In the genomic region with DNA sequence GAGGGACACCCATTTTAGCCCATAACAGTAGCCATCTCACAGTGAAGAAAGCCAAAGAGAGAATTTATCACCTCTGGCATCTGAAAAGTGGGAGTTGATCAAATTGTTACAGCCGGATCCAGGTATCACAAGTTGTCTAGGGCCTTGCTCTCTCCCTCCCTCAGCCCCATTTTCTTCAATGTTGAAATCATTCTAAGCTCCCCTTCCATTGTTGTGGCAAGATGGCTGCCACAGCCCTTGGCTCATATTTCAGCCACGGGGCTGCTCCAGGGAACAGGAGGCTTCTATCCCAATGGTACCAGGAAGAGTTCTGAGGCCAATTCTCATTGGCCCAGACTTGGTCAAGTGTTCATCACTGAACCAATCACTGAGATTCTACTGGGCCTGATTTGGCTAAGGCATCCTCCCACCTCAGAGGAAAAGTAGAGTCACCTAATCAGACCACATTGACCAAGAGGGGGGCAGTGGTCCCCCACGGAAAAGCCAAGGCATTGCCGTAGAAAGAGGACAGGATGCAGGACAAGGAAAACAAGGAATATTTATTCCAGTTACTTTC, we compare ENCODE assay signal across 22 cellular contexts.
"Had no signal": no experiment of that assay in that cellular context is flagged by ENCODE, and none has a peak within 500 bp of the region (broad histone marks: within the 10 kb centered on the region; RNA-seq: fewer than 3 reads in every experiment).

No MANE protein-coding gene starts in this region.

- H3K4me3 ChIP-seq: breast epithelium, gastroesophageal sphincter, heart left ventricle, smooth muscle cell, suprapubic skin had no signal

- H3K27me3 Mint-ChIP-seq: activated CD4-positive, alpha-beta T cell treated with anti-CD3 and anti-CD28 coated beads, Interleukin-2, amount 10 ng/mL, durations not matched to agents 7 days and 5 days; stimulated activated naive CD8-positive, alpha-beta T cell treated with anti-CD3 and anti-CD28 coated beads, Interleukin-15, amount 100 ng/mL, for 72 hours had no signal

- DNase-seq: activated CD4-positive, alpha-beta T cell treated with anti-CD3 and anti-CD28 coated beads, Interleukin-2, amount 10 ng/mL, durations not matched to agents 7 days and 5 days; activated CD8-positive, alpha-beta memory T cell treated with anti-CD3 and anti-CD28 coated beads, Interleukin-2, amount 50 U/mL, for 4 hours; activated CD8-positive, alpha-beta T cell treated with anti-CD3 and anti-CD28 coated beads, Interleukin-2, amount 10 ng/mL, durations not matched to agents 7 days and 5 days; activated effector memory CD4-positive, alpha-beta T cell treated with anti-CD3 and anti-CD28 coated beads, Interleukin-2, amount 50 U/mL, for 16 hours; activated naive CD4-positive, alpha-beta T cell treated with anti-CD3 and anti-CD28 coated beads, Interleukin-2, amount 50 U/mL, for 16 hours; activated T-cell treated with anti-CD3 and anti-CD28 coated beads, Interleukin-2, amount 50 U/mL, for 48 hours; cortex of kidney; effector CD4-positive, alpha-beta T cell; heart left ventricle; left ventricle myocardium superior; naive B cell; stimulated activated CD4-positive, alpha-beta T cell treated with anti-CD3 and anti-CD28 coated beads, Interleukin-4, amount 100 ng/mL, for 1 hour; stimulated activated naive CD8-positive, alpha-beta T cell treated with anti-CD3 and anti-CD28 coated beads, Interleukin-15, amount 100 ng/mL, for 72 hours; trophoblast cell had no signal

- H3K27ac Mint-ChIP-seq: activated CD4-positive, alpha-beta T cell treated with anti-CD3 and anti-CD28 coated beads, Interleukin-2, amount 10 ng/mL, durations not matched to agents 7 days and 5 days; activated CD8-positive, alpha-beta T cell treated with anti-CD3 and anti-CD28 coated beads, Interleukin-2, amount 10 ng/mL, durations not matched to agents 7 days and 5 days; T-helper 2 cell treated with Interferon-gamma antibody and Interleukin-4, amounts not matched to agents 5 μg/mL and 100 μg/mL, for 36 hours had no signal

- H3K4me1 ChIP-seq: breast epithelium, gastroesophageal sphincter, suprapubic skin had no signal

- FAIRE-seq: astrocyte had no signal

- H3K9me3 Mint-ChIP-seq: activated CD4-positive, alpha-beta T cell treated with anti-CD3 and anti-CD28 coated beads, Interleukin-2, amount 10 ng/mL, durations not matched to agents 7 days and 5 days; stimulated activated naive CD8-positive, alpha-beta T cell treated with anti-CD3 and anti-CD28 coated beads, Interleukin-15, amount 100 ng/mL, for 72 hours; T-helper 2 cell treated with Interferon-gamma antibody and Interleukin-4, amounts not matched to agents 5 μg/mL and 100 μg/mL, for 36 hours had no signal

- H3K4me1 Mint-ChIP-seq: activated CD4-positive, alpha-beta T cell treated with anti-CD3 and anti-CD28 coated beads, Interleukin-2, amount 10 ng/mL, durations not matched to agents 7 days and 5 days; naive B cell; stimulated activated naive CD8-positive, alpha-beta T cell treated with anti-CD3 and anti-CD28 coated beads, Interleukin-15, amount 100 ng/mL, for 72 hours had no signal

- H3K27me3 ChIP-seq: breast epithelium, gastroesophageal sphincter, heart left ventricle, suprapubic skin had no signal

- H3K9me3 ChIP-seq: breast epithelium, gastroesophageal sphincter, heart left ventricle, neutrophil, suprapubic skin had no signal

- ATAC-seq: activated CD8-positive, alpha-beta T cell treated with anti-CD3 and anti-CD28 coated beads, Interleukin-2, amount 10 ng/mL, durations not matched to agents 7 days and 5 days; esophagus mucosa; stimulated activated naive CD8-positive, alpha-beta T cell treated with anti-CD3 and anti-CD28 coated beads, Interleukin-15, amount 100 ng/mL, for 72 hours had no signal

- H3K36me3 ChIP-seq: breast epithelium, gastroesophageal sphincter, heart left ventricle, neutrophil, suprapubic skin had no signal

- H3K27ac ChIP-seq: breast epithelium, gastroesophageal sphincter, heart left ventricle, neutrophil, suprapubic skin had no signal

- H3K4me3 Mint-ChIP-seq: activated CD4-positive, alpha-beta T cell treated with anti-CD3 and anti-CD28 coated beads, Interleukin-2, amount 10 ng/mL, durations not matched to agents 7 days and 5 days; activated CD8-positive, alpha-beta T cell treated with anti-CD3 and anti-CD28 coated beads, Interleukin-2, amount 10 ng/mL, durations not matched to agents 7 days and 5 days; naive B cell; stimulated activated naive CD8-positive, alpha-beta T cell treated with anti-CD3 and anti-CD28 coated beads, Interleukin-15, amount 100 ng/mL, for 72 hours; T-helper 2 cell treated with Interferon-gamma antibody and Interleukin-4, amounts not matched to agents 5 μg/mL and 100 μg/mL, for 36 hours had no signal
